Comparison of ENCODE assay signal across 1 cellular context in genomic region chr14:49623941-49624806, GRCh38.
TF ChIP-seq lines count a peak whose summit lies in the region.

No MANE protein-coding gene starts in this region.

TF ChIP-seq in HEK293T, 16 proteins besides CTCF, POLR2A, EP300 and RAD21:
- TF ChIP-seq BHLHE40 (IDR thresholded peaks at IDR 0.05; ENCODE audit: borderline replicate concordance) (no peak), ZNF384 (IDR thresholded peaks at IDR 0.05) (peak; percentile 76)
